ENCODE assay signal across 11 cellular contexts in genomic region chr2:24830351-24830750, GRCh38. TPM values are rescaled to one million over a fixed set of nuclear protein-coding genes. Genes with fewer than 3 reads are reported as not detected.
A peak's percentile ranks its signal among the peaks of the same experiment; 100 is the strongest.
DNase-seq lines count a peak whose midpoint lies in the region; ATAC-seq and TF ChIP-seq lines count a peak whose summit lies in the region.
"Had no signal": no experiment of that assay in that cellular context is flagged by ENCODE, and none has a peak within 500 bp of the region (broad histone marks: within the 10 kb centered on the region; RNA-seq: fewer than 3 reads in every experiment).

No MANE protein-coding gene starts in this region.

- H3K4me2 ChIP-seq in mammary epithelial cell (ENCODE audit: insufficient read depth, low read depth, low read length), result no peak overlapping the region

- peaks cover 3% of the 10 kb centered on the region for H3K4me1 ChIP-seq in mammary epithelial cell (ENCODE audit: insufficient read depth, low read length)

- H3K36me3 Mint-ChIP-seq in MCF 10A (ENCODE audit: insufficient read depth, unreplicated experiment), result peaks cover 37% of the 10 kb centered on the region
- peaks cover 48 to 72% of the 10 kb centered on the region in 2 donors for H3K36me3 Mint-ChIP-seq in stimulated activated naive B cell treated with anti-CD40 and anti-IgM and Interleukin-4, amounts not matched to agents 10 μg/mL and 1 μg/mL and 100 μg/mL, for 72 hours

- no peaks in the 10 kb centered on the region for H3K9me3 ChIP-seq in mammary epithelial cell (replicated peaks; ENCODE audit: insufficient read depth, low read length)

- H3K27ac ChIP-seq in mammary epithelial cell (ENCODE audit: insufficient read depth, low read depth, low read length), result no peak overlapping the region
- H3K27ac ChIP-seq in temporal lobe (ENCODE audit: low read depth, low read length), result peak overlapping the region; percentile 93

- no peak overlapping the region for H2AFZ ChIP-seq in mammary epithelial cell (ENCODE audit: low read depth, low read length)

- no peaks in the 10 kb centered on the region for H4K20me1 ChIP-seq in mammary epithelial cell (ENCODE audit: insufficient read depth, low read length)

- no peaks in the 10 kb centered on the region for H3K4me1 Mint-ChIP-seq in MCF 10A (ENCODE audit: insufficient read depth, unreplicated experiment)
- H3K4me1 Mint-ChIP-seq in stimulated activated naive B cell treated with anti-CD40 and anti-IgM and Interleukin-4, amounts not matched to agents 10 μg/mL and 1 μg/mL and 100 μg/mL, for 72 hours, result peaks cover 12 to 13% of the 10 kb centered on the region in 2 donors

- no peaks in the 10 kb centered on the region for H3K9me3 Mint-ChIP-seq in MCF 10A (ENCODE audit: unreplicated experiment)
- H3K9me3 Mint-ChIP-seq in stimulated activated naive B cell treated with anti-CD40 and anti-IgM and Interleukin-4, amounts not matched to agents 10 μg/mL and 1 μg/mL and 100 μg/mL, for 72 hours, result peaks cover 0 to 2% of the 10 kb centered on the region in 2 donors
- H3K9me3 Mint-ChIP-seq: activated T-cell treated with anti-CD3 and anti-CD28 coated beads, Interleukin-2, amount 50 U/mL, for 72 hours had no signal

- CTCF ChIA-PET in MCF 10A (lab: Yijun Ruan, JAX), result interaction anchor here (0.6 to 8.1 kb wide), 6 partner anchors 27 to 421 kb away, joined by 3 to 108 read pairs (median 4); no protein-coding TSS in a partner anchor
- CTCF ChIA-PET in mammary epithelial cell (lab: Charles Lee; ENCODE audit: low non-redundant PET), result no interaction called here
- CTCF ChIA-PET in HEK293T (lab: Yijun Ruan, JAX), result interaction anchor here (0.7 kb wide), 1 partner anchor 408 kb away, joined by 4 read pairs; no protein-coding TSS in a partner anchor

- H3K27me3 ChIP-seq in mammary epithelial cell (ENCODE audit: insufficient read depth, low read length), result no peaks in the 10 kb centered on the region

- BruUV-seq in MCF 10A (replicated peaks; lab: Mats Ljungman, UMichigan), result no TSS peak
- no TSS peak for BruUV-seq in mammary epithelial cell (replicated peaks; lab: Mats Ljungman, UMichigan)

- H3K79me2 ChIP-seq in mammary epithelial cell (ENCODE audit: insufficient read depth, low read length), result no peaks in the 10 kb centered on the region

- POLR2A ChIA-PET in MCF 10A (lab: Yijun Ruan, JAX), result interaction anchor here (0.6 kb wide), 1 partner anchor 89 kb away, joined by 4 read pairs; the partner anchor contains the start of gene ADCY3
- POLR2A ChIA-PET in HEK293T (lab: Yijun Ruan, JAX), result no interaction called here

- dilution Hi-C loops in mammary epithelial cell (cut with HindIII; ENCODE audit: low sequenced_read_pairs), result no loop called here

- no peak overlapping the region for H3K4me3 ChIP-seq in mammary epithelial cell (replicated peaks in 1 of 3; ENCODE audit: insufficient read depth in 1 of 3, low read depth in 2 of 3, low read length in 3 of 3)
- no peak overlapping the region for H3K4me3 ChIP-seq in fibroblast of villous mesenchyme (ENCODE audit: low read depth, low read length)

- TF ChIP-seq CTCF in MCF 10A (IDR thresholded peaks at IDR 0.05; ENCODE audit: unreplicated experiment) (no peak), mammary epithelial cell (conservative IDR thresholded peaks at IDR 0.05 in 1 of 2, IDR thresholded peaks at IDR 0.05 in 1 of 2; ENCODE audit: extremely low read depth in 1 of 2, insufficient read depth in 1 of 2, low read depth in 1 of 2, low read length in 2 of 2) (peak in 1 of 2 donors; percentile 11), fibroblast of villous mesenchyme (IDR thresholded peaks at IDR 0.05; ENCODE audit: insufficient read depth, low read depth, low read length) (peak; percentile 58)

- H3K4me3 Mint-ChIP-seq in MCF 10A (ENCODE audit: unreplicated experiment), result no peak overlapping the region
- H3K4me3 Mint-ChIP-seq in stimulated activated naive B cell treated with anti-CD40 and anti-IgM and Interleukin-4, amounts not matched to agents 10 μg/mL and 1 μg/mL and 100 μg/mL, for 72 hours, result no peak overlapping the region
- H3K4me3 Mint-ChIP-seq: activated T-cell treated with anti-CD3 and anti-CD28 coated beads, Interleukin-2, amount 50 U/mL, for 72 hours had no signal

- DNase-seq in MCF 10A (ENCODE audit: unreplicated experiment) (peak; percentile 38), mammary epithelial cell (no peak), SK-MEL-5 (ENCODE audit: low read depth, low spot score) (peak; percentile 50), fibroblast of villous mesenchyme (ENCODE audit: low read depth) (peak; percentile 72), HEK293T (ENCODE audit: extremely low spot score) (no peak), hippocampal formation (lab: John Stamatoyannopoulos, UW) (no peak)
- DNase-seq in stimulated activated naive B cell treated with anti-CD40 and anti-IgM and Interleukin-4, amounts not matched to agents 10 μg/mL and 1 μg/mL and 100 μg/mL, for 72 hours, result no peak
- DNase-seq: activated T-cell treated with anti-CD3 and anti-CD28 coated beads, Interleukin-2, amount 50 U/mL, for 72 hours; central memory CD4-positive, alpha-beta T cell; NCI-H1930 had no signal

- no peak overlapping the region for H3K9ac ChIP-seq in mammary epithelial cell (ENCODE audit: insufficient read depth, low read length)

- intact Hi-C loops in MCF 10A (cut with micrococcal nuclease), result no loop called here
- intact Hi-C loops in mammary epithelial cell (cut with micrococcal nuclease), result no loop called here

- no peak for ATAC-seq in stimulated activated naive B cell treated with anti-CD40 and anti-IgM and Interleukin-4, amounts not matched to agents 10 μg/mL and 1 μg/mL and 100 μg/mL, for 72 hours (replicated peaks)
- ATAC-seq: activated T-cell treated with anti-CD3 and anti-CD28 coated beads, Interleukin-2, amount 50 U/mL, for 72 hours had no signal

- no peaks in the 10 kb centered on the region for H3K27me3 Mint-ChIP-seq in MCF 10A (ENCODE audit: insufficient read depth, unreplicated experiment)
- H3K27me3 Mint-ChIP-seq in stimulated activated naive B cell treated with anti-CD40 and anti-IgM and Interleukin-4, amounts not matched to agents 10 μg/mL and 1 μg/mL and 100 μg/mL, for 72 hours, result no peaks in the 10 kb centered on the region

- H3K36me3 ChIP-seq in mammary epithelial cell (ENCODE audit: insufficient read depth, low read length), result no peaks in the 10 kb centered on the region

- no peak overlapping the region for H3K27ac Mint-ChIP-seq in MCF 10A (ENCODE audit: low read depth, unreplicated experiment)
- no peak overlapping the region for H3K27ac Mint-ChIP-seq in stimulated activated naive B cell treated with anti-CD40 and anti-IgM and Interleukin-4, amounts not matched to agents 10 μg/mL and 1 μg/mL and 100 μg/mL, for 72 hours
- H3K27ac Mint-ChIP-seq: activated T-cell treated with anti-CD3 and anti-CD28 coated beads, Interleukin-2, amount 50 U/mL, for 72 hours had no signal

- WGBS in mammary epithelial cell (ENCODE audit: low coverage, missing lambda C conversion rate), result 93% methylated on average over 5 of the region's 5 CpGs

- in situ Hi-C loops in mammary epithelial cell (cut with MboI; ENCODE audit: low sequenced_read_pairs in 2 of 2), result no loop called here
- in situ Hi-C loops in SK-MEL-5 (cut with HindIII; ENCODE audit: low pct_unique_long_range_greater_than_20kb, low sequenced_read_pairs), result no loop called here

TF ChIP-seq in HEK293T, 16 proteins besides CTCF, POLR2A, EP300 and RAD21:
- no peak for TF ChIP-seq NFRKB (IDR thresholded peaks at IDR 0.05)
- no peak for TF ChIP-seq HDGF (IDR thresholded peaks at IDR 0.05; ENCODE audit: borderline replicate concordance)
- no peak for TF ChIP-seq L3MBTL2 (conservative IDR thresholded peaks at IDR 0.05)
- no peak for TF ChIP-seq LEF1 (IDR thresholded peaks at IDR 0.05; ENCODE audit: borderline replicate concordance)

RNA-seq across cellular contexts. Expression of gene CENPO, which starts 37.1 kb away (rescaled TPM):
- 10.6 and 14.9 TPM in 2 replicates for total RNA-seq in MCF 10A (2022)
- total RNA-seq in mammary epithelial cell, result 10 to 100 TPM in 1 of 2 donors, 1 to 10 TPM in 1; 7.2 to 27.7 TPM
- polyA plus RNA-seq in mammary epithelial cell, result 24.4 TPM
- polyA minus RNA-seq in mammary epithelial cell, result 31.6 TPM
- total RNA-seq in SK-MEL-5 (2014; rRNA removed; shearing (Covaris generic)), result 20.5 and 24.5 TPM in 2 replicates
- 18.7 and 23.6 TPM in 2 replicates for polyA plus RNA-seq in SK-MEL-5 (2015; cell fraction: cytosol; rRNA removed)
- 46.6 and 55.6 TPM in 2 replicates for polyA plus RNA-seq in SK-MEL-5 (2015; cell fraction: nucleus; rRNA removed)
- total RNA-seq in fibroblast of villous mesenchyme, result 19.6 and 26.3 TPM in 2 replicates
- total RNA-seq in temporal lobe, result 11.3 TPM

RNA-seq across cellular contexts. Expression of gene PTRHD1, which starts 37.2 kb away (rescaled TPM):
- 23.1 and 35.1 TPM in 2 replicates for total RNA-seq in MCF 10A (2022)
- total RNA-seq in mammary epithelial cell, result 10 to 100 TPM; 14.8 to 28.3 TPM
- polyA plus RNA-seq in mammary epithelial cell, result 30.3 TPM
- 4.1 TPM for polyA minus RNA-seq in mammary epithelial cell
- 57.6 and 61.2 TPM in 2 replicates for total RNA-seq in SK-MEL-5 (2014; rRNA removed; shearing (Covaris generic))
- polyA plus RNA-seq in SK-MEL-5 (2015; cell fraction: cytosol; rRNA removed), result 40.4 and 64.3 TPM in 2 replicates
- polyA plus RNA-seq in SK-MEL-5 (2015; cell fraction: nucleus; rRNA removed), result 5.5 and 11.6 TPM in 2 replicates
- total RNA-seq in fibroblast of villous mesenchyme, result 15.1 and 27.4 TPM in 2 replicates
- 27.5 TPM for total RNA-seq in temporal lobe

Comparison
In these comparisons a context has a peak if more than half of its experiments do, and no peak if none do; other contexts are left out.
1. DNase-seq: peak in MCF 10A (single experiment), SK-MEL-5 (single experiment) and fibroblast of villous mesenchyme (single experiment); none in mammary epithelial cell (single experiment), HEK293T (single experiment), stimulated activated naive B cell treated with anti-CD40 and anti-IgM and Interleukin-4, amounts not matched to agents 10 μg/mL and 1 μg/mL and 100 μg/mL, for 72 hours (single experiment) and hippocampal formation (0 of 2).